In the genomic region with DNA sequence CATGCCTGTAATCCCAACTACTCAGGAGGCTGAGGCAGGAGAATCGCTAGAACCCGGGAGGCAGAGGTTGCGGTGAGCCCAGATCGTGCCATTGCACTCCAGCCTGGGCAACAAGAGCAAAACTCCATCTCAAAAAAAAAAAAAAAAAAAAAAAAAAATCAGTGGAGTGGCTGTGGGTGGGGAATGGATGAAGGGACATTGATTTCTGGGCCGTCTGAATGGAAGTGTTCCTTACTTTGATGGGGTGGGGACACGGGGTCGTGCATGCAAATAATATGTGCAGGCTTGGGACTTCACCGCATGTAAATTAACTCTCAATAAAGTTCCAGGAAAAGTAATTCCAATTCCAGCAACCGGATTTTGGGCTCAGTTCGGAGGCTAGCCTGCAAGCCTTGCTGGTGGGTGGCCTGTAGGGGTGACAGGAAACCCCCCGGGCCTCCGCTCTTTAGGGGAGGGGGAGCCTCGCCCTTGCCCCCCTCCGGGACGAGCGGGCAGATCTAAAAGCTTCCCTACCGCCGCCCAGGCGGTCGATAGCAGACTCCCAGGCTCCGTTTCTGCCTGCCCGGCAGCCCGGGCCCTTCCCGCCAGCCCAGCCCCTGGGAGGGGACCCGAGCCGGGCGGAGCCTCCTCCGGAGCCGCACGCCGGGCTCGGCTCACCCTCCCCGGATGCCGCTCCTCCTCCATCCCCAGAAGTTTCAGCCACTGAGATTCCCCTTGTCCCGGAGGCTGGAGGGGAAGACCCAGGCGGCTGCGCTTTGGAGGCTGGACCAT, we compare ENCODE assay signal across 1 cellular context.
TF ChIP-seq lines count a peak whose summit lies in the region.

No MANE protein-coding gene starts in this region.

TF ChIP-seq in GM23338, 12 proteins besides CTCF, POLR2A, EP300 and RAD21 (continued from another document):
- TF ChIP-seq, protein P1, sequence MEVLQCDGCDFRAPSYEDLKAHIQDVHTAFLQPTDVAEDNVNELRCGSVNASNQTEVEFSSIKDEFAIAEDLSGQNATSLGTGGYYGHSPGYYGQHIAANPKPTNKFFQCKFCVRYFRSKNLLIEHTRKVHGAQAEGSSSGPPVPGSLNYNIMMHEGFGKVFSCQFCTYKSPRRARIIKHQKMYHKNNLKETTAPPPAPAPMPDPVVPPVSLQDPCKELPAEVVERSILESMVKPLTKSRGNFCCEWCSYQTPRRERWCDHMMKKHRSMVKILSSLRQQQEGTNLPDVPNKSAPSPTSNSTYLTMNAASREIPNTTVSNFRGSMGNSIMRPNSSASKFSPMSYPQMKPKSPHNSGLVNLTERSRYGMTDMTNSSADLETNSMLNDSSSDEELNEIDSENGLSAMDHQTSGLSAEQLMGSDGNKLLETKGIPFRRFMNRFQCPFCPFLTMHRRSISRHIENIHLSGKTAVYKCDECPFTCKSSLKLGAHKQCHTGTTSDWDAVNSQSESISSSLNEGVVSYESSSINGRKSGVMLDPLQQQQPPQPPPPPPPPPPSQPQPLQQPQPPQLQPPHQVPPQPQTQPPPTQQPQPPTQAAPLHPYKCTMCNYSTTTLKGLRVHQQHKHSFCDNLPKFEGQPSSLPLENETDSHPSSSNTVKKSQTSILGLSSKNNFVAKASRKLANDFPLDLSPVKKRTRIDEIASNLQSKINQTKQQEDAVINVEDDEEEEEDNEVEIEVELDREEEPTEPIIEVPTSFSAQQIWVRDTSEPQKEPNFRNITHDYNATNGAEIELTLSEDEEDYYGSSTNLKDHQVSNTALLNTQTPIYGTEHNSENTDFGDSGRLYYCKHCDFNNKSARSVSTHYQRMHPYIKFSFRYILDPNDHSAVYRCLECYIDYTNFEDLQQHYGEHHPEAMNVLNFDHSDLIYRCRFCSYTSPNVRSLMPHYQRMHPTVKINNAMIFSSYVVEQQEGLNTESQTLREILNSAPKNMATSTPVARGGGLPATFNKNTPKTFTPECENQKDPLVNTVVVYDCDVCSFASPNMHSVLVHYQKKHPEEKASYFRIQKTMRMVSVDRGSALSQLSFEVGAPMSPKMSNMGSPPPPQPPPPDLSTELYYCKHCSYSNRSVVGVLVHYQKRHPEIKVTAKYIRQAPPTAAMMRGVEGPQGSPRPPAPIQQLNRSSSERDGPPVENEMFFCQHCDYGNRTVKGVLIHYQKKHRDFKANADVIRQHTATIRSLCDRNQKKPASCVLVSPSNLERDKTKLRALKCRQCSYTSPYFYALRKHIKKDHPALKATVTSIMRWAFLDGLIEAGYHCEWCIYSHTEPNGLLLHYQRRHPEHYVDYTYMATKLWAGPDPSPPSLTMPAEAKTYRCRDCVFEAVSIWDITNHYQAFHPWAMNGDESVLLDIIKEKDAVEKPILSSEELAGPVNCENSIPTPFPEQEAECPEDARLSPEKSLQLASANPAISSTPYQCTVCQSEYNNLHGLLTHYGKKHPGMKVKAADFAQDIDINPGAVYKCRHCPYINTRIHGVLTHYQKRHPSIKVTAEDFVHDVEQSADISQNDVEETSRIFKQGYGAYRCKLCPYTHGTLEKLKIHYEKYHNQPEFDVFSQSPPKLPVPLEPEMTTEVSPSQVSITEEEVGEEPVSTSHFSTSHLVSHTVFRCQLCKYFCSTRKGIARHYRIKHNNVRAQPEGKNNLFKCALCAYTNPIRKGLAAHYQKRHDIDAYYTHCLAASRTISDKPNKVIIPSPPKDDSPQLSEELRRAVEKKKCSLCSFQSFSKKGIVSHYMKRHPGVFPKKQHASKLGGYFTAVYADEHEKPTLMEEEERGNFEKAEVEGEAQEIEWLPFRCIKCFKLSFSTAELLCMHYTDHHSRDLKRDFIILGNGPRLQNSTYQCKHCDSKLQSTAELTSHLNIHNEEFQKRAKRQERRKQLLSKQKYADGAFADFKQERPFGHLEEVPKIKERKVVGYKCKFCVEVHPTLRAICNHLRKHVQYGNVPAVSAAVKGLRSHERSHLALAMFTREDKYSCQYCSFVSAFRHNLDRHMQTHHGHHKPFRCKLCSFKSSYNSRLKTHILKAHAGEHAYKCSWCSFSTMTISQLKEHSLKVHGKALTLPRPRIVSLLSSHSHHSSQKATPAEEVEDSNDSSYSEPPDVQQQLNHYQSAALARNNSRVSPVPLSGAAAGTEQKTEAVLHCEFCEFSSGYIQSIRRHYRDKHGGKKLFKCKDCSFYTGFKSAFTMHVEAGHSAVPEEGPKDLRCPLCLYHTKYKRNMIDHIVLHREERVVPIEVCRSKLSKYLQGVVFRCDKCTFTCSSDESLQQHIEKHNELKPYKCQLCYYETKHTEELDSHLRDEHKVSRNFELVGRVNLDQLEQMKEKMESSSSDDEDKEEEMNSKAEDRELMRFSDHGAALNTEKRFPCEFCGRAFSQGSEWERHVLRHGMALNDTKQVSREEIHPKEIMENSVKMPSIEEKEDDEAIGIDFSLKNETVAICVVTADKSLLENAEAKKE (CRISPR knock-in tag; IDR thresholded peaks at IDR 0.05), result no peak
- TF ChIP-seq, protein P2, sequence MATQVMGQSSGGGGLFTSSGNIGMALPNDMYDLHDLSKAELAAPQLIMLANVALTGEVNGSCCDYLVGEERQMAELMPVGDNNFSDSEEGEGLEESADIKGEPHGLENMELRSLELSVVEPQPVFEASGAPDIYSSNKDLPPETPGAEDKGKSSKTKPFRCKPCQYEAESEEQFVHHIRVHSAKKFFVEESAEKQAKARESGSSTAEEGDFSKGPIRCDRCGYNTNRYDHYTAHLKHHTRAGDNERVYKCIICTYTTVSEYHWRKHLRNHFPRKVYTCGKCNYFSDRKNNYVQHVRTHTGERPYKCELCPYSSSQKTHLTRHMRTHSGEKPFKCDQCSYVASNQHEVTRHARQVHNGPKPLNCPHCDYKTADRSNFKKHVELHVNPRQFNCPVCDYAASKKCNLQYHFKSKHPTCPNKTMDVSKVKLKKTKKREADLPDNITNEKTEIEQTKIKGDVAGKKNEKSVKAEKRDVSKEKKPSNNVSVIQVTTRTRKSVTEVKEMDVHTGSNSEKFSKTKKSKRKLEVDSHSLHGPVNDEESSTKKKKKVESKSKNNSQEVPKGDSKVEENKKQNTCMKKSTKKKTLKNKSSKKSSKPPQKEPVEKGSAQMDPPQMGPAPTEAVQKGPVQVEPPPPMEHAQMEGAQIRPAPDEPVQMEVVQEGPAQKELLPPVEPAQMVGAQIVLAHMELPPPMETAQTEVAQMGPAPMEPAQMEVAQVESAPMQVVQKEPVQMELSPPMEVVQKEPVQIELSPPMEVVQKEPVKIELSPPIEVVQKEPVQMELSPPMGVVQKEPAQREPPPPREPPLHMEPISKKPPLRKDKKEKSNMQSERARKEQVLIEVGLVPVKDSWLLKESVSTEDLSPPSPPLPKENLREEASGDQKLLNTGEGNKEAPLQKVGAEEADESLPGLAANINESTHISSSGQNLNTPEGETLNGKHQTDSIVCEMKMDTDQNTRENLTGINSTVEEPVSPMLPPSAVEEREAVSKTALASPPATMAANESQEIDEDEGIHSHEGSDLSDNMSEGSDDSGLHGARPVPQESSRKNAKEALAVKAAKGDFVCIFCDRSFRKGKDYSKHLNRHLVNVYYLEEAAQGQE (IDR thresholded peaks at IDR 0.05; ENCODE audit: unreplicated experiment), result no peak
